In genomic region chr17:28265856-28266545, GRCh38 we compare ENCODE assay signal across 1 cellular context. TPM values are rescaled to one million over a fixed set of nuclear protein-coding genes. Genes with fewer than 3 reads are reported as not detected.
"Had no signal": no experiment of that assay in that cellular context is flagged by ENCODE, and none has a peak within 500 bp of the region (broad histone marks: within the 10 kb centered on the region; RNA-seq: fewer than 3 reads in every experiment).

No MANE protein-coding gene starts in this region.

RNA-seq across cellular contexts. Expression of gene TMEM97, which starts 53.0 kb away (rescaled TPM):
- total RNA-seq: ascending aorta had no signal
